In the genomic region with DNA sequence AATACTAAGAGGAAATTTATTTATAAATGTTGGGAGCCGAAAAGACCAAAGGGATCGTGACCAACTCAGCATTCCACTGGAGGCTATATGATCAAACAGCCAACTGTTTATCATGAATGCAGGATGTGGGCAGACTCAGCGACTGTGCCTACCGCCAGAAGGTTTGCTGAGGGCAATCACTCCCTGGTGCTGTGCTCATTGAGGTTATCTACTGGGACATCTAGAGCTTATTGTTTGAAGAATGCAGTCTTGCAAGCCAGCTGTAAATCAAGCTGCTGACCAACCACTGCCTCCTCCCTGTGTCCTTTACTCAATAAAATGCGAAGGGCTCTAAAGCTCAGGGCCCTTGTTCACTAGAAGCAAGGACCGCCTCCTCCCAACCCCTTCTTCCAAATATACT, we compare ENCODE assay signal across 17 cellular contexts. TPM values are rescaled to one million over a fixed set of nuclear protein-coding genes. Genes with fewer than 3 reads are reported as not detected.
DNase-seq lines count a peak whose midpoint lies in the region; ATAC-seq and TF ChIP-seq lines count a peak whose summit lies in the region.
"Had no signal": no experiment of that assay in that cellular context is flagged by ENCODE, and none has a peak within 500 bp of the region (broad histone marks: within the 10 kb centered on the region; RNA-seq: fewer than 3 reads in every experiment).

No MANE protein-coding gene starts in this region.

- no peaks in the 10 kb centered on the region for H3K79me2 ChIP-seq in SK-N-SH (ENCODE audit: insufficient read depth)

- no peaks in the 10 kb centered on the region for H4K20me1 ChIP-seq in SK-N-SH (ENCODE audit: insufficient read depth)
- H4K20me1 ChIP-seq: BLaER1 had no signal

- TF ChIP-seq RAD21 in SK-N-SH (IDR thresholded peaks at IDR 0.05; ENCODE audit: low read length) = no peak

- no peaks in the 10 kb centered on the region for H3K36me3 Mint-ChIP-seq in osteocyte (ENCODE audit: unreplicated experiment)
- H3K36me3 Mint-ChIP-seq: CD8-positive, alpha-beta memory T cell had no signal

- 46% methylated on average over 6 of the region's 6 CpGs for WGBS in SK-N-SH (ENCODE audit: low lambda C conversion rate)

- no peak overlapping the region for H3K9ac ChIP-seq in SK-N-SH
- H3K9ac ChIP-seq: BLaER1 had no signal

- ATAC-seq in SK-N-SH treated with all-trans-retinoic acid at 6 μM for 48 hours = no peak
- ATAC-seq: GM23338, HepG2 had no signal

- peak overlapping the region; percentile 29; the same call in 1 of the 2 replicates for H2AFZ ChIP-seq in SK-N-SH (ENCODE audit: low read depth)
- H2AFZ ChIP-seq: GM23338 had no signal

- no peaks in the 10 kb centered on the region for H3K9me3 Mint-ChIP-seq in osteocyte (ENCODE audit: unreplicated experiment)
- H3K9me3 Mint-ChIP-seq: CD8-positive, alpha-beta memory T cell; HFFc6 had no signal

- no peak overlapping the region for H3K27ac ChIP-seq in SK-N-SH (ENCODE audit: low read depth in 2 of 2, low read length in 1 of 2)
- H3K27ac ChIP-seq in HEK293 (ENCODE audit: extremely low read depth, low read depth, low read length) = no peak overlapping the region
- H3K27ac ChIP-seq in caudate nucleus (ENCODE audit: low read depth, low read length) = no peak overlapping the region
- H3K27ac ChIP-seq: 22Rv1, BLaER1 had no signal

- no peak overlapping the region for H3K27ac Mint-ChIP-seq in osteocyte (ENCODE audit: unreplicated experiment)
- H3K27ac Mint-ChIP-seq: GM23338, H9, HFFc6 had no signal

- DNase-seq in SK-N-SH = no peak
- peak; percentile 8 for DNase-seq in RPMI7951 (ENCODE audit: low read depth)
- DNase-seq in osteocyte (ENCODE audit: extremely low spot score, unreplicated experiment) = peak; percentile 49
- DNase-seq in HEK293T (ENCODE audit: extremely low spot score) = no peak
- no peak for DNase-seq in caudate nucleus (lab: John Stamatoyannopoulos, UW)
- DNase-seq in KBM-7 = no peak
- DNase-seq: AML-193; CD8-positive, alpha-beta memory T cell; H9; HFFc6 had no signal

- H3K4me3 ChIP-seq in SK-N-SH (ENCODE audit: low read depth in 2 of 2, low read length in 1 of 2) (no peak overlapping the region), HEK293 (ENCODE audit: low read depth, low read length) (no peak overlapping the region)
- H3K4me3 ChIP-seq: BLaER1, GM23338 had no signal

- no peaks in the 10 kb centered on the region for H3K9me2 ChIP-seq in SK-N-SH

- H3K27me3 Mint-ChIP-seq in osteocyte (ENCODE audit: unreplicated experiment) = peaks cover 25% of the 10 kb centered on the region

- no peaks in the 10 kb centered on the region for H3K9me3 ChIP-seq in SK-N-SH
- H3K9me3 ChIP-seq in HEK293 (ENCODE audit: control insufficient read depth, insufficient read depth, low read depth, low read length) = no peaks in the 10 kb centered on the region

- H3K4me1 ChIP-seq in SK-N-SH (ENCODE audit: control insufficient read depth in 1 of 2, insufficient read depth in 2 of 2, low read depth in 1 of 2, low read length in 1 of 2) = no peaks in the 10 kb centered on the region
- H3K4me1 ChIP-seq in HEK293 (ENCODE audit: control insufficient read depth, insufficient read depth, low read length) = no peaks in the 10 kb centered on the region; the same call in 1 of the 2 replicates
- H3K4me1 ChIP-seq: BLaER1, Caco-2 had no signal

- H3K27me3 ChIP-seq in SK-N-SH (ENCODE audit: insufficient read depth) = no peaks in the 10 kb centered on the region
- H3K27me3 ChIP-seq: BLaER1 had no signal

- H3K4me1 Mint-ChIP-seq in osteocyte (ENCODE audit: unreplicated experiment) = no peaks in the 10 kb centered on the region
- H3K4me1 Mint-ChIP-seq: CD8-positive, alpha-beta memory T cell; GM23338; H9 had no signal

- no peak overlapping the region for H3K4me2 ChIP-seq in SK-N-SH
- H3K4me2 ChIP-seq: BLaER1, GM23338 had no signal

- CTCF ChIA-PET in SK-N-SH (lab: Yijun Ruan, JAX) = interaction anchor here (1.4 kb wide), 1 partner anchor 14 kb away, joined by 3 read pairs; no protein-coding TSS in a partner anchor
- CTCF ChIA-PET in HEK293 (lab: Yijun Ruan, JAX) = no interaction called here
- CTCF ChIA-PET in HEK293T (lab: Yijun Ruan, JAX) = no interaction called here

- no peak overlapping the region for H3K4me3 Mint-ChIP-seq in osteocyte (ENCODE audit: unreplicated experiment)
- H3K4me3 Mint-ChIP-seq: CD8-positive, alpha-beta memory T cell; GM23338; H9; HFFc6 had no signal

- H3K36me3 ChIP-seq in SK-N-SH (replicated peaks in 1 of 2; ENCODE audit: control insufficient read depth in 1 of 2, insufficient read depth in 2 of 2, low read length in 1 of 2) = no peaks in the 10 kb centered on the region
- no peaks in the 10 kb centered on the region for H3K36me3 ChIP-seq in HEK293 (ENCODE audit: control insufficient read depth in 2 of 2, insufficient read depth in 1 of 2, low read length in 2 of 2)
- H3K36me3 ChIP-seq: BLaER1 had no signal

- POLR2A ChIA-PET in SK-N-SH (lab: Yijun Ruan, JAX) = no interaction called here
- POLR2A ChIA-PET in HEK293 (lab: Yijun Ruan, JAX) = no interaction called here
- POLR2A ChIA-PET in HEK293T (lab: Yijun Ruan, JAX) = no interaction called here

- no peak for TF ChIP-seq EP300 in SK-N-SH (IDR thresholded peaks at IDR 0.05; ENCODE audit: borderline replicate concordance in 1 of 2, low read depth in 1 of 2, low read length in 1 of 2)

- no peaks in the 10 kb centered on the region for H3F3A ChIP-seq in SK-N-SH (replicated peaks; ENCODE audit: insufficient read depth)

- in situ Hi-C loops in KBM-7 (cut with MboI; ENCODE audit: low pct_unique_long_range_greater_than_20kb, low sequenced_read_pairs) = loop anchor here (25.0 kb wide), 1 partner anchor 724 kb away; a partner anchor contains a TSS

- TF ChIP-seq CTCF in SK-N-SH (IDR thresholded peaks at IDR 0.05) = no peak
- TF ChIP-seq CTCF in HEK293 (tag by site-specific recombination; IDR thresholded peaks at IDR 0.05) = no peak
- no peak for TF ChIP-seq CTCF in osteocyte (IDR thresholded peaks at IDR 0.05)

TF ChIP-seq in SK-N-SH, 30 proteins besides CTCF, POLR2A, EP300 and RAD21 (continues in another document):
- TF ChIP-seq GATA2 (CRISPR knock-in tag; IDR thresholded peaks at IDR 0.05) = no peak
- TF ChIP-seq SMC3 (IDR thresholded peaks at IDR 0.05; ENCODE audit: low read depth, low read length) = no peak
- TF ChIP-seq, protein P1, sequence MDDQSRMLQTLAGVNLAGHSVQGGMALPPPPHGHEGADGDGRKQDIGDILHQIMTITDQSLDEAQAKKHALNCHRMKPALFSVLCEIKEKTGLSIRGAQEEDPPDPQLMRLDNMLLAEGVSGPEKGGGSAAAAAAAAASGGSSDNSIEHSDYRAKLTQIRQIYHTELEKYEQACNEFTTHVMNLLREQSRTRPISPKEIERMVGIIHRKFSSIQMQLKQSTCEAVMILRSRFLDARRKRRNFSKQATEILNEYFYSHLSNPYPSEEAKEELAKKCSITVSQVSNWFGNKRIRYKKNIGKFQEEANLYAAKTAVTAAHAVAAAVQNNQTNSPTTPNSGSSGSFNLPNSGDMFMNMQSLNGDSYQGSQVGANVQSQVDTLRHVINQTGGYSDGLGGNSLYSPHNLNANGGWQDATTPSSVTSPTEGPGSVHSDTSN (IDR thresholded peaks at IDR 0.05) = 0 out of 2 replicates have a peak, but pooled peaks have one; percentile 7

TF ChIP-seq in SK-N-SH treated with all-trans-retinoic acid at 6 μM for 48 hours, 23 proteins besides CTCF, POLR2A, EP300 and RAD21 (continues in another document):
- TF ChIP-seq ESRRG (CRISPR knock-in tag; IDR thresholded peaks at IDR 0.05) = no peak
- TF ChIP-seq PPARA (CRISPR knock-in tag; IDR thresholded peaks at IDR 0.05; ENCODE audit: borderline replicate concordance) = no peak
- TF ChIP-seq GLIS3 (CRISPR knock-in tag; IDR thresholded peaks at IDR 0.05) = no peak
- TF ChIP-seq BACH2 (CRISPR knock-in tag; IDR thresholded peaks at IDR 0.05; ENCODE audit: borderline replicate concordance) = no peak

TF ChIP-seq in HEK293, 187 proteins besides CTCF, POLR2A, EP300 and RAD21:
- TF ChIP-seq ZNF544 (tag by site-specific recombination; IDR thresholded peaks at IDR 0.05) = peak; percentile 92
- TF ChIP-seq ZNF132 (tag by site-specific recombination; IDR thresholded peaks at IDR 0.05; ENCODE audit: borderline replicate concordance) = no peak
- no peak for TF ChIP-seq ZNF10 (tag by site-specific recombination; IDR thresholded peaks at IDR 0.05)
TF ChIP-seq in HEK293: peak in this region for 1.

TF ChIP-seq in HEK293T, 16 proteins besides CTCF, POLR2A, EP300 and RAD21:
- TF ChIP-seq ELF4 (IDR thresholded peaks at IDR 0.05) = no peak
- TF ChIP-seq L3MBTL2 (conservative IDR thresholded peaks at IDR 0.05) = no peak
- no peak for TF ChIP-seq FOXM1 (IDR thresholded peaks at IDR 0.05; ENCODE audit: borderline replicate concordance)
- TF ChIP-seq BHLHE40 (IDR thresholded peaks at IDR 0.05; ENCODE audit: borderline replicate concordance) = no peak
- no peak for TF ChIP-seq FOXK2 (IDR thresholded peaks at IDR 0.05)
- TF ChIP-seq FOXA1 (IDR thresholded peaks at IDR 0.05) = no peak
- no peak for TF ChIP-seq SP1 (IDR thresholded peaks at IDR 0.05)
- TF ChIP-seq ARNT (IDR thresholded peaks at IDR 0.05) = no peak
- TF ChIP-seq LEF1 (IDR thresholded peaks at IDR 0.05; ENCODE audit: borderline replicate concordance) = no peak
- no peak for TF ChIP-seq NFRKB (IDR thresholded peaks at IDR 0.05)
- TF ChIP-seq, protein P2, sequence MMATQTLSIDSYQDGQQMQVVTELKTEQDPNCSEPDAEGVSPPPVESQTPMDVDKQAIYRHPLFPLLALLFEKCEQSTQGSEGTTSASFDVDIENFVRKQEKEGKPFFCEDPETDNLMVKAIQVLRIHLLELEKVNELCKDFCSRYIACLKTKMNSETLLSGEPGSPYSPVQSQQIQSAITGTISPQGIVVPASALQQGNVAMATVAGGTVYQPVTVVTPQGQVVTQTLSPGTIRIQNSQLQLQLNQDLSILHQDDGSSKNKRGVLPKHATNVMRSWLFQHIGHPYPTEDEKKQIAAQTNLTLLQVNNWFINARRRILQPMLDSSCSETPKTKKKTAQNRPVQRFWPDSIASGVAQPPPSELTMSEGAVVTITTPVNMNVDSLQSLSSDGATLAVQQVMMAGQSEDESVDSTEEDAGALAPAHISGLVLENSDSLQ (IDR thresholded peaks at IDR 0.05) = no peak
- TF ChIP-seq CTBP1 (IDR thresholded peaks at IDR 0.05; ENCODE audit: borderline replicate concordance) = no peak
- TF ChIP-seq ZNF384 (IDR thresholded peaks at IDR 0.05) = no peak
- no peak for TF ChIP-seq HDGF (IDR thresholded peaks at IDR 0.05; ENCODE audit: borderline replicate concordance)

RNA-seq across cellular contexts. Expression of a gene that starts 8.5 kb away (rescaled TPM):
- 4.2 and 5.2 TPM in 2 replicates for polyA plus RNA-seq in SK-N-SH (2012; rRNA removed)
- polyA plus RNA-seq in SK-N-SH (2012; cell fraction: cytosol; rRNA removed) = 4.2 and 4.5 TPM in 2 replicates
- 6.3 and 13.0 TPM in 2 replicates for polyA plus RNA-seq in SK-N-SH (2012; cell fraction: nucleus; rRNA removed)
- 15.4 and 16.0 TPM in 2 replicates for total RNA-seq in RPMI7951 (2014; rRNA removed; shearing (Covaris generic))
- total RNA-seq in osteocyte = 13.9 and 15.3 TPM in 2 replicates

Comparison
In these comparisons a context has a peak if more than half of its experiments do, and no peak if none do; other contexts are left out.
1. DNase-seq: peak in RPMI7951 (single experiment) and osteocyte (single experiment); none in SK-N-SH (single experiment), HEK293T (single experiment), caudate nucleus (0 of 61) and KBM-7 (single experiment).